ENCODE assay signal across 19 cellular contexts in the genomic region with DNA sequence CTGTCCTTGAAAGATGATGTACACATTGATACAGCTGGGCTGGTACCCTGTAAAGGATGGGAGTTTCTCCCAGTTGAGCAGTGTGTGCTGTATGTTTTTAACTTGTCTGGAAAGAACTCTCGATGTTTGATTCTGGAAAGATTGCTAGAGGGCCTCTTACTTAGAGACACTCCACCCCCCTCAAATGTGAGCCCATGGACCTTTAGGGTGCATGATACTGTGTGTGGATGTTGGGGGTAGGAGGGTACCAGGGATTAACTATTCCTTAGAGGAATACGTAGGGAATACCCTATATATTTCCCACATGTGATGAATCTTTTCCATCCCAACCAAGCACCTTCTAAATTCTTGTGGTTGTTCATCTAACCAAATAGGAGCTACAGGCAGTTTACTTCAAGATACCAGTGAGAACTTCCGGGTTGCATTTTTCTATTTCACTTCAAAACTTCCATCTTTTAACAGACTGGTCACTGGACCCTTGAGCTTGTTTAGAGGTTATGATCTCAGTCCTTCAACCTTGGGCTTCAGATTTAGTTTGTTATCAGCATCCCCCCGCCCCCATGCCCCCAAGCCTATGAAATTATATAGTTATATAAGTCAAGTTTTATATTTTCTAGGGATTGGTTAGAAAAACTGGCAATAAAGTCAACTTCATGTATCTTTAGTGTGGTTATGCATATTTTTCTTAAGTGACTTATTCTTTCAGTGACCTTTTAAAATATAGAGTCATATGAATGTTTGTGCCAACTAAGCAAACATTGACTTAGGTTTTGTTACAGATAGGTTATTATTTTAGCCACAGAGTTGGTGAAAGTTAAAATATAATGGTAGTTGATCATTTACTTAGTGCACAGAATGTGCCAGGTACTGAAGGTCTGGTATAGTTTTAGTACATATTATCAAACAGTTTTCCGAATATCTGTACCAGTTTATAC. TPM values are rescaled to one million over a fixed set of nuclear protein-coding genes. Genes with fewer than 3 reads are reported as not detected.
DNase-seq lines count a peak whose midpoint lies in the region; ATAC-seq, FAIRE-seq and TF ChIP-seq lines count a peak whose summit lies in the region.
"Had no signal": no experiment of that assay in that cellular context is flagged by ENCODE, and none has a peak within 500 bp of the region (broad histone marks: within the 10 kb centered on the region; RNA-seq: fewer than 3 reads in every experiment).

No MANE protein-coding gene starts in this region.

- peaks cover 42% of the 10 kb centered on the region for H3K4me1 Mint-ChIP-seq in stimulated activated effector memory CD8-positive, alpha-beta T cell treated with anti-CD3 and anti-CD28 coated beads, Interleukin-12 subunit alpha, Interleukin-12 subunit beta, amount 100 ng/mL, for 72 hours
- H3K4me1 Mint-ChIP-seq in activated T-helper 2 cell treated with anti-CD3 and anti-CD28 coated beads, Interferon-gamma antibody, Interleukin-2, Interleukin-4, amounts not matched to agents 10 μg/mL and 5 μg/mL and 100 μg/mL, durations not matched to agents 14 hours and 24 hours and 36 hours (ENCODE audit: low read depth): peaks cover 52% of the 10 kb centered on the region

- no peaks in the 10 kb centered on the region for H3K27me3 ChIP-seq in pancreas
- H3K27me3 ChIP-seq: sigmoid colon had no signal

- no peaks in the 10 kb centered on the region for H3K9me3 Mint-ChIP-seq in stimulated activated effector memory CD8-positive, alpha-beta T cell treated with anti-CD3 and anti-CD28 coated beads, Interleukin-12 subunit alpha, Interleukin-12 subunit beta, amount 100 ng/mL, for 72 hours
- H3K9me3 Mint-ChIP-seq in activated T-helper 2 cell treated with anti-CD3 and anti-CD28 coated beads, Interferon-gamma antibody, Interleukin-2, Interleukin-4, amounts not matched to agents 10 μg/mL and 5 μg/mL and 100 μg/mL, durations not matched to agents 14 hours and 24 hours and 36 hours: no peaks in the 10 kb centered on the region
- H3K9me3 Mint-ChIP-seq: activated CD4-positive, alpha-beta T cell treated with anti-CD3 and anti-CD28 coated beads, Interleukin-2, amount 10 ng/mL, durations not matched to agents 7 days and 5 days; activated naive CD4-positive, alpha-beta T cell treated with anti-CD3 and anti-CD28 coated beads, Interleukin-2, amount 50 U/mL, for 72 hours had no signal

- no peaks in the 10 kb centered on the region for H3K36me3 Mint-ChIP-seq in stimulated activated effector memory CD8-positive, alpha-beta T cell treated with anti-CD3 and anti-CD28 coated beads, Interleukin-12 subunit alpha, Interleukin-12 subunit beta, amount 100 ng/mL, for 72 hours
- H3K36me3 Mint-ChIP-seq in activated T-helper 2 cell treated with anti-CD3 and anti-CD28 coated beads, Interferon-gamma antibody, Interleukin-2, Interleukin-4, amounts not matched to agents 10 μg/mL and 5 μg/mL and 100 μg/mL, durations not matched to agents 14 hours and 24 hours and 36 hours (ENCODE audit: low read depth): peaks cover 25% of the 10 kb centered on the region
- H3K36me3 Mint-ChIP-seq: activated naive CD4-positive, alpha-beta T cell treated with anti-CD3 and anti-CD28 coated beads, Interleukin-2, amount 50 U/mL, for 72 hours had no signal

- H3K4me3 ChIP-seq in LNCaP clone FGC (ENCODE audit: low read depth, low read length) (no peak overlapping the region), pancreas (peak overlapping the region in 1 of 4 donors; percentile 0)
- H3K4me3 ChIP-seq: sigmoid colon had no signal

- TF ChIP-seq CTCF in LNCaP clone FGC (IDR thresholded peaks at IDR 0.05; ENCODE audit: control insufficient read depth, extremely low read depth, insufficient read depth) (no peak), pancreas (IDR thresholded peaks at IDR 0.05) (no peak)

- peak; percentile 85 to 93 (median 90) for ATAC-seq in pancreas
- ATAC-seq in stimulated activated effector memory CD8-positive, alpha-beta T cell treated with anti-CD3 and anti-CD28 coated beads, Interleukin-12 subunit alpha, Interleukin-12 subunit beta, amount 100 ng/mL, for 72 hours: no peak
- ATAC-seq: Right ventricle myocardium inferior had no signal

- intact Hi-C loops in pancreas (cut with DNase I): no loop called here
- intact Hi-C loops in activated T-helper 2 cell treated with anti-CD3 and anti-CD28 coated beads, Interferon-gamma antibody, Interleukin-2, Interleukin-4, amounts not matched to agents 10 μg/mL and 5 μg/mL and 100 μg/mL, durations not matched to agents 14 hours and 24 hours and 36 hours (cut with micrococcal nuclease): loop anchor here (1.0 to 5.0 kb wide), 2 partner anchors 8 to 330 kb away; no protein-coding TSS in a partner anchor

- H3K4me3 Mint-ChIP-seq in stimulated activated effector memory CD8-positive, alpha-beta T cell treated with anti-CD3 and anti-CD28 coated beads, Interleukin-12 subunit alpha, Interleukin-12 subunit beta, amount 100 ng/mL, for 72 hours: no peak overlapping the region
- no peak overlapping the region for H3K4me3 Mint-ChIP-seq in activated T-helper 2 cell treated with anti-CD3 and anti-CD28 coated beads, Interferon-gamma antibody, Interleukin-2, Interleukin-4, amounts not matched to agents 10 μg/mL and 5 μg/mL and 100 μg/mL, durations not matched to agents 14 hours and 24 hours and 36 hours (ENCODE audit: low read depth)
- H3K4me3 Mint-ChIP-seq: activated CD4-positive, alpha-beta T cell treated with anti-CD3 and anti-CD28 coated beads, Interleukin-2, amount 10 ng/mL, durations not matched to agents 7 days and 5 days had no signal

- peaks cover 61 to 85% (median 66%) of the 10 kb centered on the region in 3 donors for H3K4me1 ChIP-seq in pancreas

- H3K9me3 ChIP-seq in pancreas: no peaks in the 10 kb centered on the region
- H3K9me3 ChIP-seq: sigmoid colon had no signal

- peak; percentile 41 for FAIRE-seq in pancreas (lab: Jason Lieb, UNC)
- FAIRE-seq: endothelial cell of umbilical vein had no signal

- no peaks in the 10 kb centered on the region for H3K27me3 Mint-ChIP-seq in activated T-helper 2 cell treated with anti-CD3 and anti-CD28 coated beads, Interferon-gamma antibody, Interleukin-2, Interleukin-4, amounts not matched to agents 10 μg/mL and 5 μg/mL and 100 μg/mL, durations not matched to agents 14 hours and 24 hours and 36 hours (ENCODE audit: low read depth)
- H3K27me3 Mint-ChIP-seq: activated CD4-positive, alpha-beta T cell treated with anti-CD3 and anti-CD28 coated beads, Interleukin-2, amount 10 ng/mL, durations not matched to agents 7 days and 5 days had no signal

- H3K36me3 ChIP-seq in pancreas: no peaks in the 10 kb centered on the region
- H3K36me3 ChIP-seq: sigmoid colon had no signal

- 16 to 17% methylated on average over 5 of the region's 5 CpGs for WGBS in pancreas, 2 donors

- no peak overlapping the region for H3K27ac Mint-ChIP-seq in stimulated activated effector memory CD8-positive, alpha-beta T cell treated with anti-CD3 and anti-CD28 coated beads, Interleukin-12 subunit alpha, Interleukin-12 subunit beta, amount 100 ng/mL, for 72 hours
- H3K27ac Mint-ChIP-seq in activated T-helper 2 cell treated with anti-CD3 and anti-CD28 coated beads, Interferon-gamma antibody, Interleukin-2, Interleukin-4, amounts not matched to agents 10 μg/mL and 5 μg/mL and 100 μg/mL, durations not matched to agents 14 hours and 24 hours and 36 hours: no peak overlapping the region
- H3K27ac Mint-ChIP-seq: activated CD4-positive, alpha-beta T cell treated with anti-CD3 and anti-CD28 coated beads, Interleukin-2, amount 10 ng/mL, durations not matched to agents 7 days and 5 days; activated naive CD4-positive, alpha-beta T cell treated with anti-CD3 and anti-CD28 coated beads, Interleukin-2, amount 50 U/mL, for 72 hours had no signal

- H3K27ac ChIP-seq in pancreas: peak overlapping the region in 3 of 4 donors; percentile 19 to 80 (median 69)
- H3K27ac ChIP-seq: sigmoid colon had no signal

- DNase-seq in EH (ENCODE audit: low read depth): peak; percentile 18
- DNase-seq in LNCaP clone FGC (ENCODE audit: low read depth): peak; percentile 31
- DNase-seq in glomerular visceral epithelial cell (ENCODE audit: extremely low spot score): peak; percentile 40
- DNase-seq in pancreas: no peak
- DNase-seq in stimulated activated effector memory CD8-positive, alpha-beta T cell treated with anti-CD3 and anti-CD28 coated beads, Interleukin-12 subunit alpha, Interleukin-12 subunit beta, amount 100 ng/mL, for 72 hours (ENCODE audit: low spot score in 2 of 2): no peak
- DNase-seq in activated T-cell treated with anti-CD3 and anti-CD28 coated beads, Interleukin-2, amount 50 U/mL, for 1 hour: no peak
- no peak for DNase-seq in activated T-helper 2 cell treated with anti-CD3 and anti-CD28 coated beads, Interferon-gamma antibody, Interleukin-2, Interleukin-4, amounts not matched to agents 10 μg/mL and 5 μg/mL and 100 μg/mL, durations not matched to agents 14 hours and 24 hours and 36 hours (ENCODE audit: low spot score)
- DNase-seq: activated CD4-positive, alpha-beta T cell treated with anti-CD3 and anti-CD28 coated beads, Interleukin-2, amount 10 ng/mL, durations not matched to agents 7 days and 5 days; activated T-cell treated with anti-CD3 and anti-CD28 coated beads for 4 hours; cortex of kidney; hypothalamus; kidney glomerular epithelial cell; MV-4-11; NCI-H2029 treated with DMSO at 0.1 percent for 48 hours; nucleus accumbens; sigmoid colon had no signal

RNA-seq across cellular contexts. Expression of a gene that starts 18.2 kb away (rescaled TPM):
- total RNA-seq in pancreas: 10 to 100 TPM; 16.1 to 26.3 (median 19.2) TPM
- 10 to 100 TPM; 19.7 to 35.4 TPM for polyA plus RNA-seq in pancreas
- 34.6 and 36.6 TPM in 2 replicates for total RNA-seq in activated T-helper 2 cell treated with anti-CD3 and anti-CD28 coated beads, Interferon-gamma antibody, Interleukin-2, Interleukin-4, amounts not matched to agents 10 μg/mL and 5 μg/mL and 100 μg/mL, durations not matched to agents 14 hours and 24 hours and 36 hours

Comparison
In these comparisons a context has a peak if more than half of its experiments do, and no peak if none do; other contexts are left out.
1. DNase-seq: peak in EH (single experiment), LNCaP clone FGC (single experiment) and glomerular visceral epithelial cell (single experiment); none in pancreas (0 of 6), stimulated activated effector memory CD8-positive, alpha-beta T cell treated with anti-CD3 and anti-CD28 coated beads, Interleukin-12 subunit alpha, Interleukin-12 subunit beta, amount 100 ng/mL, for 72 hours (0 of 2), activated T-cell treated with anti-CD3 and anti-CD28 coated beads, Interleukin-2, amount 50 U/mL, for 1 hour (single experiment) and activated T-helper 2 cell treated with anti-CD3 and anti-CD28 coated beads, Interferon-gamma antibody, Interleukin-2, Interleukin-4, amounts not matched to agents 10 μg/mL and 5 μg/mL and 100 μg/mL, durations not matched to agents 14 hours and 24 hours and 36 hours (single experiment).